15 cellular contexts compared by ENCODE assay signal in the genomic region with DNA sequence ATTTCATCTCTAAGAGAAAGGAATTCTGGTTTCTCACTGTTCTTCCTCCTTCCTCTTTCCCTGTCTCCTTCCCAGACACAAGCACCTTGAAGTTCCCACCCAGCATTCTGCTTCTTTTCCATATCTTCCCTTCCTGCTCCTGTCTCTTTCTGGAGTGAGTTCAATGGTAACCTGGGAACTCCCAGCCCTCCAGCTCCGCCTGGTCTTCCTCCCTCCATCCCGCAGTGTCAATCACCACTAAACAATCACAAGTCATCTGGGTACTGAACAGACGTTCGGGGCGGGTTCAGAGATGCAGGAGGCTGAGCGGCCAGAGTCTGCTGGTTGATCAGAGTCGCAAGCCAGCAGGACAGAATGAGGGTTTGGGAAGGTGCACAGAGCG. TPM values are rescaled to one million over a fixed set of nuclear protein-coding genes. Genes with fewer than 3 reads are reported as not detected.
DNase-seq lines count a peak whose midpoint lies in the region; ATAC-seq and TF ChIP-seq lines count a peak whose summit lies in the region.
"Had no signal": no experiment of that assay in that cellular context is flagged by ENCODE, and none has a peak within 500 bp of the region (broad histone marks: within the 10 kb centered on the region; RNA-seq: fewer than 3 reads in every experiment).

No MANE protein-coding gene starts in this region.

- H3K9me3 Mint-ChIP-seq in GM23338 = no peaks in the 10 kb centered on the region
- H3K9me3 Mint-ChIP-seq: CD8-positive, alpha-beta T cell had no signal

- CTCF ChIA-PET in PC-9 (lab: Charles Lee) (interaction anchor here (0.6 kb wide), 2 partner anchors 18 to 245 kb away, joined by 4 to 5 read pairs; no protein-coding TSS in a partner anchor), A673 (lab: Charles Lee) (no interaction called here)

- H4K20me1 ChIP-seq in GM23338 (replicated peaks; ENCODE audit: insufficient read depth) (no peaks in the 10 kb centered on the region), PC-9 (ENCODE audit: insufficient read depth) (no peaks in the 10 kb centered on the region)

- H3K27ac Mint-ChIP-seq in GM23338 = no peak overlapping the region
- H3K27ac Mint-ChIP-seq: CD8-positive, alpha-beta T cell had no signal

- DNase-seq in DMS 273 treated with DMSO at 0.1 percent for 48 hours (lab: John Stamatoyannopoulos, UW) = peak; percentile 70
- no peak for DNase-seq in GM23338 (ENCODE audit: low spot score)
- no peak for DNase-seq in PC-9
- DNase-seq in mucosa of descending colon = peak in 1 of 3 donors; percentile 25
- no peak for DNase-seq in spleen
- DNase-seq in KBM-7 = no peak
- DNase-seq in A673 (ENCODE audit: low spot score) = no peak
- no peak for DNase-seq in amniotic stem cell (lab: John Stamatoyannopoulos, UW)
- DNase-seq: body of pancreas; CD8-positive, alpha-beta T cell; HCEC 1CT; hippocampal formation had no signal

- TF ChIP-seq CTCF in GM23338 (conservative IDR thresholded peaks at IDR 0.05; ENCODE audit: low read depth in 2 of 2) (no peak), PC-9 (conservative IDR thresholded peaks at IDR 0.05) (no peak), mucosa of descending colon (IDR thresholded peaks at IDR 0.05) (no peak), spleen (IDR thresholded peaks at IDR 0.05 in 8 of 11, conservative IDR thresholded peaks at IDR 0.05 in 3 of 11) (no peak), A673 (conservative IDR thresholded peaks at IDR 0.05; ENCODE audit: low read depth, low read length) (no peak)

- no peaks in the 10 kb centered on the region for H3K9me2 ChIP-seq in GM23338 (ENCODE audit: insufficient read depth)
- no peaks in the 10 kb centered on the region for H3K9me2 ChIP-seq in PC-9 (ENCODE audit: insufficient read depth)

- H3K4me1 Mint-ChIP-seq in GM23338 = peaks cover 22% of the 10 kb centered on the region

- no peaks in the 10 kb centered on the region for H3K9me3 ChIP-seq in PC-9 (ENCODE audit: insufficient read depth, low read depth)
- H3K9me3 ChIP-seq in mucosa of descending colon = no peaks in the 10 kb centered on the region
- no peaks in the 10 kb centered on the region for H3K9me3 ChIP-seq in spleen
- H3K9me3 ChIP-seq in A673 (ENCODE audit: low read depth, low read length, poor library complexity, severe bottlenecking) = no peaks in the 10 kb centered on the region
- H3K9me3 ChIP-seq: body of pancreas had no signal

- 0 out of 2 replicates have a peak, but pooled peaks cover 2% of the 10 kb centered on the region for H3F3A ChIP-seq in GM23338 (replicated peaks; ENCODE audit: low read depth)
- H3F3A ChIP-seq in PC-9 (ENCODE audit: insufficient read depth, low read depth) = no peaks in the 10 kb centered on the region; the same call in 1 of the 2 replicates

- H3K27me3 Mint-ChIP-seq in GM23338 (ENCODE audit: insufficient read depth, low read depth, poor library complexity) = peaks cover 29% of the 10 kb centered on the region

- H3K79me2 ChIP-seq in GM23338 (replicated peaks; ENCODE audit: insufficient read depth) = no peaks in the 10 kb centered on the region
- no peaks in the 10 kb centered on the region for H3K79me2 ChIP-seq in PC-9 (ENCODE audit: low read depth)

- H3K4me3 Mint-ChIP-seq in GM23338 = no peak overlapping the region
- H3K4me3 Mint-ChIP-seq: CD8-positive, alpha-beta T cell had no signal

- 0 out of 2 replicates have a peak overlapping the region, but pooled peaks have one; percentile 24 for H3K4me2 ChIP-seq in GM23338
- H3K4me2 ChIP-seq in PC-9 = peak overlapping the region; percentile 32; the same call in 1 of the 2 replicates
- H3K4me2 ChIP-seq: KMS-11 had no signal

- no peaks in the 10 kb centered on the region for H3K36me3 Mint-ChIP-seq in GM23338 (ENCODE audit: low read depth)
- H3K36me3 Mint-ChIP-seq: CD8-positive, alpha-beta T cell had no signal

- intact Hi-C loops in PC-9 (cut with micrococcal nuclease; ENCODE audit: unreplicated experiment) (no loop called here), mucosa of descending colon (cut with DNase I, micrococcal nuclease) (no loop called here), spleen (cut with DNase I; ENCODE audit: low total_unique reads) (no loop called here), A673 (cut with micrococcal nuclease; ENCODE audit: unreplicated experiment) (no loop called here)

- POLR2A ChIA-PET in PC-9 (lab: Charles Lee; ENCODE audit: unreplicated experiment) = no interaction called here
- POLR2A ChIA-PET in A673 (lab: Charles Lee; ENCODE audit: low non-redundant PET) = interaction anchor here (0.6 kb wide), 1 partner anchor 271 kb away, joined by 3 read pairs; no protein-coding TSS in a partner anchor

- BruUV-seq in PC-9 (replicated peaks; lab: Mats Ljungman, UMichigan) (no TSS peak), A673 (replicated peaks; lab: Mats Ljungman, UMichigan) (no TSS peak)

- in situ Hi-C loops in KBM-7 (cut with MboI; ENCODE audit: low pct_unique_long_range_greater_than_20kb, low sequenced_read_pairs) = loop anchor here (10.0 kb wide), 1 partner anchor 254 kb away; no protein-coding TSS in a partner anchor

- H3K4me1 ChIP-seq in GM23338 (ENCODE audit: insufficient read depth) = peaks cover 22% of the 10 kb centered on the region
- H3K4me1 ChIP-seq in PC-9 (replicated peaks; ENCODE audit: insufficient read depth) = no peaks in the 10 kb centered on the region
- H3K4me1 ChIP-seq in mucosa of descending colon (ENCODE audit: low read depth) = peaks cover 14% of the 10 kb centered on the region
- peaks cover 4 to 26% (median 17%) of the 10 kb centered on the region in 6 donors for H3K4me1 ChIP-seq in spleen
- H3K4me1 ChIP-seq in A673 (ENCODE audit: insufficient read depth, low read length, poor library complexity, severe bottlenecking) = peaks cover 11% of the 10 kb centered on the region

- WGBS in spleen, 5 donors = 10 to 23% (median 14%) methylated on average over 8 of the region's 8 CpGs

- no peak for TF ChIP-seq POLR2A in spleen (IDR thresholded peaks at IDR 0.05)

- ATAC-seq in GM23338 (no peak), mucosa of descending colon (peak; percentile 56)
- ATAC-seq: body of pancreas; CD8-positive, alpha-beta T cell had no signal

- H3K27me3 ChIP-seq in GM23338 (ENCODE audit: insufficient read depth) = peaks cover 12% of the 10 kb centered on the region
- peaks cover 8% of the 10 kb centered on the region; the same call in 1 of the 2 replicates for H3K27me3 ChIP-seq in PC-9 (ENCODE audit: insufficient read depth, low read depth)
- H3K27me3 ChIP-seq in spleen (replicated peaks in 1 of 7) = peaks cover 0 to 72% (median 7%) of the 10 kb centered on the region in 7 donors
- H3K27me3 ChIP-seq in A673 (replicated peaks; ENCODE audit: insufficient read depth, low read depth, low read length, poor library complexity) = peaks cover 3% of the 10 kb centered on the region

- H3K27ac ChIP-seq in GM23338 (ENCODE audit: low read depth) (no peak overlapping the region), PC-9 (no peak overlapping the region), spleen (no peak overlapping the region), A673 (ENCODE audit: low read depth, low read length, poor library complexity, severe bottlenecking) (no peak overlapping the region)
- H3K27ac ChIP-seq: body of pancreas, KMS-11 had no signal

- H3K4me3 ChIP-seq in GM23338 = no peak overlapping the region
- no peak overlapping the region for H3K4me3 ChIP-seq in PC-9
- H3K4me3 ChIP-seq in mucosa of descending colon = no peak overlapping the region
- H3K4me3 ChIP-seq in spleen = no peak overlapping the region
- H3K4me3 ChIP-seq in A673 (ENCODE audit: low read depth, low read length, poor library complexity, severe bottlenecking) = no peak overlapping the region
- H3K4me3 ChIP-seq: body of pancreas, lung had no signal

- H3K36me3 ChIP-seq in GM23338 (ENCODE audit: insufficient read depth) = no peaks in the 10 kb centered on the region
- H3K36me3 ChIP-seq in PC-9 (ENCODE audit: low read depth) = no peaks in the 10 kb centered on the region
- no peaks in the 10 kb centered on the region for H3K36me3 ChIP-seq in mucosa of descending colon (ENCODE audit: low read depth)
- H3K36me3 ChIP-seq in spleen = no peaks in the 10 kb centered on the region
- no peaks in the 10 kb centered on the region for H3K36me3 ChIP-seq in A673 (ENCODE audit: insufficient read depth, low read length, poor library complexity, severe bottlenecking)

- H2AFZ ChIP-seq in GM23338 (peak overlapping the region; percentile 24; the same call in 1 of the 2 replicates), PC-9 (no peak overlapping the region)

TF ChIP-seq in GM23338, 12 proteins besides CTCF, POLR2A, EP300 and RAD21 (continues in another document):
- TF ChIP-seq JUNB (IDR thresholded peaks at IDR 0.05; ENCODE audit: unreplicated experiment) (no peak), STAT1 (IDR thresholded peaks at IDR 0.05; ENCODE audit: unreplicated experiment) (no peak), ZNF114 (CRISPR knock-in tag; IDR thresholded peaks at IDR 0.05) (no peak)

RNA-seq across cellular contexts. Expression of gene TTBK1, which starts 7.7 kb away (rescaled TPM):
- 1.1 and 1.2 TPM in 2 replicates for total RNA-seq in GM23338 (2014; rRNA removed; shearing (Covaris generic))
- 0.14 and 0.29 TPM in 2 replicates for polyA plus RNA-seq in GM23338 (2016; fragmentation: Nextera tagmentation; extraction: Ambion mirVana)
- 0.07 and 0.15 TPM in 2 replicates for total RNA-seq in PC-9 (2021)
- under 1 TPM; 0.24 to 0.95 (median 0.93) TPM for total RNA-seq in mucosa of descending colon
- total RNA-seq in spleen = under 1 TPM in 6 of 7 donors, not detected in 1; 0.07 to 0.32 (median 0.11) TPM
- polyA plus RNA-seq in spleen = under 1 TPM; 0.05 to 0.19 (median 0.07) TPM
- total RNA-seq in A673 (2021) = not detected in 2 replicates

RNA-seq across cellular contexts. Expression of gene DNPH1, which starts 21.7 kb away (rescaled TPM):
- 18.0 and 29.2 TPM in 2 replicates for total RNA-seq in GM23338 (2014; rRNA removed; shearing (Covaris generic))
- polyA plus RNA-seq in GM23338 (2016; fragmentation: Nextera tagmentation; extraction: Ambion mirVana) (43.4 and 50.0 TPM in 2 replicates), spleen (100 to 1,000 TPM; 126 to 201 (median 153) TPM)
- total RNA-seq in PC-9 (2021) (43.5 and 57.0 TPM in 2 replicates), mucosa of descending colon (10 to 100 TPM; 42.7 to 69.0 (median 45.7) TPM), spleen (10 to 100 TPM; 33.2 to 94.8 (median 54.0) TPM), A673 (2021) (55.1 and 69.4 TPM in 2 replicates)

RNA-seq across cellular contexts. Expression of gene SLC22A7, which starts 47.1 kb away (rescaled TPM):
- not detected in 2 replicates for total RNA-seq in GM23338 (2014; rRNA removed; shearing (Covaris generic))
- polyA plus RNA-seq in GM23338 (2016; fragmentation: Nextera tagmentation; extraction: Ambion mirVana) = 0.14 and 0.31 TPM in 2 replicates
- not detected in 2 replicates for total RNA-seq in PC-9 (2021)
- total RNA-seq in mucosa of descending colon = under 1 TPM in 1 of 3 donors, not detected in 2; 0.32 TPM
- not detected for total RNA-seq in spleen
- not detected for polyA plus RNA-seq in spleen
- total RNA-seq in A673 (2021) = not detected in 2 replicates
- total RNA-seq: body of pancreas; CD8-positive, alpha-beta T cell; lung; posterior vena cava had no signal
- polyA plus RNA-seq: lung had no signal

RNA-seq across cellular contexts. Expression of gene CRIP3, which starts 57.6 kb away (rescaled TPM):
- total RNA-seq in GM23338 (2014; rRNA removed; shearing (Covaris generic)) = 18.8 and 22.0 TPM in 2 replicates
- polyA plus RNA-seq in GM23338 (2016; fragmentation: Nextera tagmentation; extraction: Ambion mirVana) (36.0 and 39.9 TPM in 2 replicates), spleen (10 to 100 TPM; 15.1 to 36.5 (median 35.8) TPM)
- total RNA-seq in PC-9 (2021) (5.7 and 10.0 TPM in 2 replicates), mucosa of descending colon (1 to 10 TPM in 2 of 3 donors, under 1 TPM in 1; 0.77 to 1.8 (median 1.3) TPM), spleen (10 to 100 TPM in 1 of 7 donors, 1 to 10 TPM in 6; 6.4 to 11.6 (median 7.1) TPM), A673 (2021) (2.4 TPM in 2 replicates)
- total RNA-seq: body of pancreas had no signal
